Comparison of ENCODE assay signal across 17 cellular contexts in the genomic region with DNA sequence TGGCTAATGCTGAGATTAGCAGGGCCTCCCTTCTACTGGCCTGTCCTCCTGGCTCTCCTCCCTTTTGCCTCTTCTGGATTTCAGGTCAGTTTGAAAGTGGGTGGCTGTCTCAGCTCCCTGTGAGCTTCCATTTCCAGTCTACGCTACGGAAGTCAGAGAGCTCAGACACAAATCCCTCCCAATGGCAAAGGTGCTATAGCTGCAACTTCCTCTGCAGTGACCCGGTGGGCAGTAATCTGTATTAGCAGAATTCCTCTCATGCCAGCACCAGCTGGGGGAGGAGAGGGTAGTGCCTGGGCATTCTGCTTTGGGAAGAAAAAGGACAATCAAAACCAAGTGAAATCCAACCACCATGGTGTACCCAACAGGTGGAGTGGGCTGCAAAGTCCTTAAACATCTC.
DNase-seq lines count a peak whose midpoint lies in the region; TF ChIP-seq lines count a peak whose summit lies in the region.
"Had no signal": no experiment of that assay in that cellular context is flagged by ENCODE, and none has a peak within 500 bp of the region (broad histone marks: within the 10 kb centered on the region; RNA-seq: fewer than 3 reads in every experiment).

No MANE protein-coding gene starts in this region.

- H4K20me1 ChIP-seq in PC-9 (ENCODE audit: insufficient read depth) = no peaks in the 10 kb centered on the region

- TF ChIP-seq CTCF in C4-2B (conservative IDR thresholded peaks at IDR 0.05) (no peak), PC-9 (conservative IDR thresholded peaks at IDR 0.05) (no peak), ovary (IDR thresholded peaks at IDR 0.05) (no peak), endothelial cell (IDR thresholded peaks at IDR 0.05; ENCODE audit: unreplicated experiment) (no peak)

- no peaks in the 10 kb centered on the region for H3K9me2 ChIP-seq in PC-9 (ENCODE audit: insufficient read depth)

- peaks cover 12% of the 10 kb centered on the region; the same call in 1 of the 2 replicates for H3K4me1 ChIP-seq in PC-9 (replicated peaks; ENCODE audit: insufficient read depth)
- peaks cover 24% of the 10 kb centered on the region for H3K4me1 ChIP-seq in skeletal muscle satellite cell (ENCODE audit: control insufficient read depth, insufficient read depth, low read length)
- peaks cover 19% of the 10 kb centered on the region for H3K4me1 ChIP-seq in ovary (ENCODE audit: insufficient read depth)
- H3K4me1 ChIP-seq: BE2C had no signal

- POLR2A ChIA-PET in PC-9 (lab: Charles Lee; ENCODE audit: unreplicated experiment) = no interaction called here

- peak overlapping the region; percentile 53 for H3K4me2 ChIP-seq in PC-9
- H3K4me2 ChIP-seq in skeletal muscle satellite cell (ENCODE audit: low read length) = peak overlapping the region; percentile 38

- peaks cover 7% of the 10 kb centered on the region for H3K4me1 Mint-ChIP-seq in endothelial cell (ENCODE audit: unreplicated experiment)

- no TSS peak for BruUV-seq in PC-9 (replicated peaks; lab: Mats Ljungman, UMichigan)

- no peaks in the 10 kb centered on the region for H3K36me3 ChIP-seq in PC-9 (ENCODE audit: low read depth)
- peaks cover 7% of the 10 kb centered on the region for H3K36me3 ChIP-seq in skeletal muscle satellite cell (ENCODE audit: insufficient read depth, low read length)
- H3K36me3 ChIP-seq in ovary = no peaks in the 10 kb centered on the region
- H3K36me3 ChIP-seq: BE2C had no signal

- 79 to 86% (median 85%) methylated on average over 3 of the region's 3 CpGs for WGBS in ovary, 3 donors

- H3K9me3 Mint-ChIP-seq in endothelial cell (ENCODE audit: unreplicated experiment) = no peaks in the 10 kb centered on the region
- H3K9me3 Mint-ChIP-seq: CD8-positive, alpha-beta T cell had no signal

- intact Hi-C loops in PC-9 (cut with micrococcal nuclease; ENCODE audit: unreplicated experiment) (no loop called here), ovary (cut with DNase I) (no loop called here)

- H3K4me3 ChIP-seq in PC-9 (peak overlapping the region; percentile 29; the same call in 1 of the 2 replicates), skeletal muscle satellite cell (ENCODE audit: low read length) (no peak overlapping the region), ovary (no peak overlapping the region)
- H3K4me3 ChIP-seq: K562 had no signal

- H3K79me2 ChIP-seq in PC-9 (ENCODE audit: low read depth) = no peaks in the 10 kb centered on the region

- DNase-seq in PC-9 = no peak
- peak; percentile 4 for DNase-seq in kidney tubule cell (ENCODE audit: low spot score)
- DNase-seq in ovary = no peak
- DNase-seq in superior temporal gyrus (ENCODE audit: extremely low spot score) = no peak
- DNase-seq in endothelial cell (ENCODE audit: low spot score) = no peak
- DNase-seq: CD8-positive, alpha-beta T cell; GDM1; NCI-H1092; NCI-H187; NCI-H2171; NCI-H446 treated with DMSO at 0.1 percent for 48 hours; NCI-H748 treated with DMSO at 0.1 percent for 48 hours had no signal

- H2AFZ ChIP-seq in PC-9 = no peak overlapping the region; the same call in 1 of the 2 replicates

- H3K4me3 Mint-ChIP-seq in endothelial cell (ENCODE audit: unreplicated experiment) = no peak overlapping the region
- H3K4me3 Mint-ChIP-seq: CD8-positive, alpha-beta T cell had no signal

- H3K36me3 Mint-ChIP-seq in endothelial cell (ENCODE audit: low read depth, unreplicated experiment) = peaks cover 25% of the 10 kb centered on the region
- H3K36me3 Mint-ChIP-seq: CD8-positive, alpha-beta T cell had no signal

- peaks cover 3% of the 10 kb centered on the region; the same call in 1 of the 2 replicates for H3F3A ChIP-seq in PC-9 (ENCODE audit: insufficient read depth, low read depth)

- no peak for TF ChIP-seq EP300 in ovary (IDR thresholded peaks at IDR 0.05)

- H3K9me3 ChIP-seq in PC-9 (ENCODE audit: insufficient read depth, low read depth) (no peaks in the 10 kb centered on the region), skeletal muscle satellite cell (replicated peaks; ENCODE audit: low read length) (no peaks in the 10 kb centered on the region), ovary (no peaks in the 10 kb centered on the region)
- H3K9me3 ChIP-seq: BE2C had no signal

- peaks cover 6% of the 10 kb centered on the region for H3K27me3 Mint-ChIP-seq in endothelial cell (ENCODE audit: unreplicated experiment)

- CTCF ChIA-PET in PC-9 (lab: Charles Lee) = interaction anchor here (0.6 to 0.7 kb wide), 2 partner anchors 55 to 268 kb away, joined by 3 read pairs; no protein-coding TSS in a partner anchor

- no peak overlapping the region for H3K27ac Mint-ChIP-seq in endothelial cell (ENCODE audit: unreplicated experiment)
- H3K27ac Mint-ChIP-seq: CD8-positive, alpha-beta T cell had no signal

- no peak overlapping the region for H3K9ac ChIP-seq in skeletal muscle satellite cell (ENCODE audit: low read depth, low read length)

- H3K27ac ChIP-seq in C4-2B (peak overlapping the region; percentile 31), PC-9 (peak overlapping the region; percentile 62), ovary (no peak overlapping the region)
- H3K27ac ChIP-seq: HL-60 had no signal

- H3K27me3 ChIP-seq in PC-9 (ENCODE audit: insufficient read depth, low read depth) (no peaks in the 10 kb centered on the region), skeletal muscle satellite cell (ENCODE audit: control insufficient read depth, insufficient read depth, low read length) (no peaks in the 10 kb centered on the region), ovary (no peaks in the 10 kb centered on the region)
- H3K27me3 ChIP-seq: BE2C had no signal

- TF ChIP-seq POLR2A in ovary (IDR thresholded peaks at IDR 0.05) = no peak

Comparison
In these comparisons a context has a peak if more than half of its experiments do, and no peak if none do; other contexts are left out.
1. H3K27ac ChIP-seq: peak in C4-2B (single experiment) and PC-9 (single experiment); none in ovary (0 of 2).